Comparison of ENCODE assay signal across 1 cellular context in genomic region chr5:33143405-33144123, GRCh38.
TF ChIP-seq lines count a peak whose summit lies in the region.

No MANE protein-coding gene starts in this region.

TF ChIP-seq in HepG2, 621 proteins besides CTCF, POLR2A, EP300 and RAD21 (continued from another document):
- TF ChIP-seq ZNF142 (CRISPR knock-in tag; IDR thresholded peaks at IDR 0.05) (no peak), TAF15 (IDR thresholded peaks at IDR 0.05; ENCODE audit: low read depth, low read length, poor library complexity, severe bottlenecking) (no peak), ZSCAN31 (CRISPR knock-in tag; IDR thresholded peaks at IDR 0.05; ENCODE audit: low read depth) (no peak), FOXA3 (CRISPR knock-in tag; IDR thresholded peaks at IDR 0.05) (no peak), U2AF2 (IDR thresholded peaks at IDR 0.05; ENCODE audit: low read depth, low read length) (no peak), NR2F6 (IDR thresholded peaks at IDR 0.05) (no peak), NR2F6 (CRISPR knock-in tag; IDR thresholded peaks at IDR 0.05) (no peak)
- TF ChIP-seq, protein P1, sequence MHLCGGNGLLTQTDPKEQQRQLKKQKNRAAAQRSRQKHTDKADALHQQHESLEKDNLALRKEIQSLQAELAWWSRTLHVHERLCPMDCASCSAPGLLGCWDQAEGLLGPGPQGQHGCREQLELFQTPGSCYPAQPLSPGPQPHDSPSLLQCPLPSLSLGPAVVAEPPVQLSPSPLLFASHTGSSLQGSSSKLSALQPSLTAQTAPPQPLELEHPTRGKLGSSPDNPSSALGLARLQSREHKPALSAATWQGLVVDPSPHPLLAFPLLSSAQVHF (CRISPR knock-in tag; IDR thresholded peaks at IDR 0.05), result no peak
- TF ChIP-seq, protein P2, sequence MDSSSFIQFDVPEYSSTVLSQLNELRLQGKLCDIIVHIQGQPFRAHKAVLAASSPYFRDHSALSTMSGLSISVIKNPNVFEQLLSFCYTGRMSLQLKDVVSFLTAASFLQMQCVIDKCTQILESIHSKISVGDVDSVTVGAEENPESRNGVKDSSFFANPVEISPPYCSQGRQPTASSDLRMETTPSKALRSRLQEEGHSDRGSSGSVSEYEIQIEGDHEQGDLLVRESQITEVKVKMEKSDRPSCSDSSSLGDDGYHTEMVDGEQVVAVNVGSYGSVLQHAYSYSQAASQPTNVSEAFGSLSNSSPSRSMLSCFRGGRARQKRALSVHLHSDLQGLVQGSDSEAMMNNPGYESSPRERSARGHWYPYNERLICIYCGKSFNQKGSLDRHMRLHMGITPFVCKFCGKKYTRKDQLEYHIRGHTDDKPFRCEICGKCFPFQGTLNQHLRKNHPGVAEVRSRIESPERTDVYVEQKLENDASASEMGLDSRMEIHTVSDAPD (CRISPR knock-in tag; IDR thresholded peaks at IDR 0.05), result no peak
- TF ChIP-seq, protein P3, sequence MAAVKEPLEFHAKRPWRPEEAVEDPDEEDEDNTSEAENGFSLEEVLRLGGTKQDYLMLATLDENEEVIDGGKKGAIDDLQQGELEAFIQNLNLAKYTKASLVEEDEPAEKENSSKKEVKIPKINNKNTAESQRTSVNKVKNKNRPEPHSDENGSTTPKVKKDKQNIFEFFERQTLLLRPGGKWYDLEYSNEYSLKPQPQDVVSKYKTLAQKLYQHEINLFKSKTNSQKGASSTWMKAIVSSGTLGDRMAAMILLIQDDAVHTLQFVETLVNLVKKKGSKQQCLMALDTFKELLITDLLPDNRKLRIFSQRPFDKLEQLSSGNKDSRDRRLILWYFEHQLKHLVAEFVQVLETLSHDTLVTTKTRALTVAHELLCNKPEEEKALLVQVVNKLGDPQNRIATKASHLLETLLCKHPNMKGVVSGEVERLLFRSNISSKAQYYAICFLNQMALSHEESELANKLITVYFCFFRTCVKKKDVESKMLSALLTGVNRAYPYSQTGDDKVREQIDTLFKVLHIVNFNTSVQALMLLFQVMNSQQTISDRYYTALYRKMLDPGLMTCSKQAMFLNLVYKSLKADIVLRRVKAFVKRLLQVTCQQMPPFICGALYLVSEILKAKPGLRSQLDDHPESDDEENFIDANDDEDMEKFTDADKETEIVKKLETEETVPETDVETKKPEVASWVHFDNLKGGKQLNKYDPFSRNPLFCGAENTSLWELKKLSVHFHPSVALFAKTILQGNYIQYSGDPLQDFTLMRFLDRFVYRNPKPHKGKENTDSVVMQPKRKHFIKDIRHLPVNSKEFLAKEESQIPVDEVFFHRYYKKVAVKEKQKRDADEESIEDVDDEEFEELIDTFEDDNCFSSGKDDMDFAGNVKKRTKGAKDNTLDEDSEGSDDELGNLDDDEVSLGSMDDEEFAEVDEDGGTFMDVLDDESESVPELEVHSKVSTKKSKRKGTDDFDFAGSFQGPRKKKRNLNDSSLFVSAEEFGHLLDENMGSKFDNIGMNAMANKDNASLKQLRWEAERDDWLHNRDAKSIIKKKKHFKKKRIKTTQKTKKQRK (IDR thresholded peaks at IDR 0.05; ENCODE audit: low read length), result no peak
TF ChIP-seq in HepG2: peak in this region for 3.
